In the genomic region with DNA sequence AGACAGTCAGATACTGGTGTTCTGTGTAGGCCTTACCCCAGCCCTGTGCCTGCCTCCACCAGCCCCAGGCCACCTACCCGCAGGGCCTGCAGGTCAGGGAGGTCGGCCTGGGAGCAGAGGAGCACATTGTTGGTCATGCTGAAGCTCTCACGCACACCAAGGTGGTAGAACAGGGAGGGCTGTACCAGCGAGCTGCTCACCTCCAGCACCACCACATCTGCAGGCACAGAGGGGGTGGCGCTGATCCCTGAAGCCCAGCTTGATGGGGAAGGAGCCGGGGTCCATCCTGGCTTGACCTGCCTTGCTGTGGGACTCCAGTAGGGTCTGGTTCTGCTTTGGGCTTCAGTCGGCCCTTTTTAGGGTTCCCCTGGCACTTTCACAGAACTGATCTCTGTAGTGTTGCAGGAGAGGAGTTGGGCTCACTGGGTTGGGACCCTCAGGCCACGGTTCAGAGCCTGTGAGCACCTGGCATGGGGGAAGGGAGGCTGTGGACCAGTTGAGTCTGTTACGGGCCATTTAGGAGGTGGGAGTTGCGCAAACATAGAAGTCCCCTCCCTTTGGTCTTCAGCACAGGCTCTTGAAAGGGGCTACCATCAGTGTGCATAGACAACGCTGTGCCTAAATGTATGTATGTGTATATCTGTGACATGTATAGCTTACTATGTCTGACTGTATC, we compare ENCODE assay signal across 8 cellular contexts. TPM values are rescaled to one million over a fixed set of nuclear protein-coding genes. Genes with fewer than 3 reads are reported as not detected.
DNase-seq lines count a peak whose midpoint lies in the region; ATAC-seq and TF ChIP-seq lines count a peak whose summit lies in the region.

No MANE protein-coding gene starts in this region.

- peaks cover 3% of the 10 kb centered on the region for H3K36me3 ChIP-seq in brain microvascular endothelial cell (replicated peaks)

- H3K27ac ChIP-seq in 22Rv1, result peak overlapping the region; percentile 97
- H3K27ac ChIP-seq in brain microvascular endothelial cell, result no peak overlapping the region

- TF ChIP-seq CTCF in 22Rv1 (IDR thresholded peaks at IDR 0.05) (no peak), brain microvascular endothelial cell (IDR thresholded peaks at IDR 0.05; ENCODE audit: low read depth, low read length, missing control alignments) (no peak), mesothelial cell of epicardium (IDR thresholded peaks at IDR 0.05; ENCODE audit: unreplicated experiment) (no peak)

- peak overlapping the region; percentile 88 for H3K27ac Mint-ChIP-seq in mesothelial cell of epicardium
- peak overlapping the region in 1 of 2 donors; percentile 79 for H3K27ac Mint-ChIP-seq in stimulated activated naive CD8-positive, alpha-beta T cell treated with anti-CD3 and anti-CD28 coated beads, Interleukin-15, amount 100 ng/mL, for 72 hours

- H3K27me3 ChIP-seq in brain microvascular endothelial cell (replicated peaks), result no peaks in the 10 kb centered on the region

- H3K4me3 ChIP-seq in brain microvascular endothelial cell (ENCODE audit: low read depth, low read length), result peak overlapping the region; percentile 35

- DNase-seq in brain microvascular endothelial cell (no peak), mesothelial cell of epicardium (ENCODE audit: low spot score in 2 of 2, unreplicated experiment in 2 of 2) (no peak), NCI-H69 (lab: John Stamatoyannopoulos, UW) (no peak), NCI-H1105 (lab: John Stamatoyannopoulos, UW) (no peak)
- DNase-seq in stimulated activated naive CD8-positive, alpha-beta T cell treated with anti-CD3 and anti-CD28 coated beads, Interleukin-15, amount 100 ng/mL, for 72 hours, result no peak

- H3K27me3 Mint-ChIP-seq in mesothelial cell of epicardium (ENCODE audit: low read depth), result peaks cover 12% of the 10 kb centered on the region
- H3K27me3 Mint-ChIP-seq in stimulated activated naive CD8-positive, alpha-beta T cell treated with anti-CD3 and anti-CD28 coated beads, Interleukin-15, amount 100 ng/mL, for 72 hours, result no peaks in the 10 kb centered on the region

- no peaks in the 10 kb centered on the region for H3K9me3 Mint-ChIP-seq in mesothelial cell of epicardium
- no peaks in the 10 kb centered on the region for H3K9me3 Mint-ChIP-seq in stimulated activated naive CD8-positive, alpha-beta T cell treated with anti-CD3 and anti-CD28 coated beads, Interleukin-15, amount 100 ng/mL, for 72 hours

- ATAC-seq in HG02981 (IDR thresholded peaks at IDR 0.05; ENCODE audit: unreplicated experiment) (peak; percentile 7), HG02588 (IDR thresholded peaks at IDR 0.05; ENCODE audit: unreplicated experiment) (no peak)
- ATAC-seq in stimulated activated naive CD8-positive, alpha-beta T cell treated with anti-CD3 and anti-CD28 coated beads, Interleukin-15, amount 100 ng/mL, for 72 hours, result no peak

- H3K4me3 Mint-ChIP-seq in mesothelial cell of epicardium, result peak overlapping the region; percentile 80
- peak overlapping the region in 1 of 2 donors; percentile 95 for H3K4me3 Mint-ChIP-seq in stimulated activated naive CD8-positive, alpha-beta T cell treated with anti-CD3 and anti-CD28 coated beads, Interleukin-15, amount 100 ng/mL, for 72 hours

- peaks cover 1% of the 10 kb centered on the region for H3K36me3 Mint-ChIP-seq in mesothelial cell of epicardium

- in situ Hi-C loops in brain microvascular endothelial cell (cut with HindIII; ENCODE audit: low pct_ligation_motif_present, low sequenced_read_pairs), result no loop called here

- H3K4me1 Mint-ChIP-seq in mesothelial cell of epicardium, result peaks cover 21% of the 10 kb centered on the region
- peaks cover 54% of the 10 kb centered on the region for H3K4me1 Mint-ChIP-seq in stimulated activated naive CD8-positive, alpha-beta T cell treated with anti-CD3 and anti-CD28 coated beads, Interleukin-15, amount 100 ng/mL, for 72 hours

RNA-seq across cellular contexts. Expression of a gene that starts 1.9 kb away (rescaled TPM):
- 10.3 to 13.7 TPM (median 11.8 TPM) in 3 replicates for total RNA-seq in mesothelial cell of epicardium

RNA-seq across cellular contexts. Expression of a gene that starts 9.8 kb away (rescaled TPM):
- total RNA-seq in mesothelial cell of epicardium, result 0.22 to 0.24 TPM in 2 of 3 replicates, not detected in the other

RNA-seq across cellular contexts. Expression of a gene that starts 18.3 kb away (rescaled TPM):
- 0.45 to 1.3 TPM (median 0.61 TPM) in 3 replicates for total RNA-seq in mesothelial cell of epicardium

RNA-seq across cellular contexts. Expression of a gene that starts 23.0 kb away (rescaled TPM):
- 41.0 to 42.8 TPM (median 42.2 TPM) in 3 replicates for total RNA-seq in mesothelial cell of epicardium

RNA-seq across cellular contexts. Expression of a gene that starts 27.6 kb away (rescaled TPM):
- 1.7 to 2.3 TPM (median 1.7 TPM) in 3 replicates for total RNA-seq in mesothelial cell of epicardium
